Comparison of ENCODE assay signal across 8 cellular contexts in the genomic region with DNA sequence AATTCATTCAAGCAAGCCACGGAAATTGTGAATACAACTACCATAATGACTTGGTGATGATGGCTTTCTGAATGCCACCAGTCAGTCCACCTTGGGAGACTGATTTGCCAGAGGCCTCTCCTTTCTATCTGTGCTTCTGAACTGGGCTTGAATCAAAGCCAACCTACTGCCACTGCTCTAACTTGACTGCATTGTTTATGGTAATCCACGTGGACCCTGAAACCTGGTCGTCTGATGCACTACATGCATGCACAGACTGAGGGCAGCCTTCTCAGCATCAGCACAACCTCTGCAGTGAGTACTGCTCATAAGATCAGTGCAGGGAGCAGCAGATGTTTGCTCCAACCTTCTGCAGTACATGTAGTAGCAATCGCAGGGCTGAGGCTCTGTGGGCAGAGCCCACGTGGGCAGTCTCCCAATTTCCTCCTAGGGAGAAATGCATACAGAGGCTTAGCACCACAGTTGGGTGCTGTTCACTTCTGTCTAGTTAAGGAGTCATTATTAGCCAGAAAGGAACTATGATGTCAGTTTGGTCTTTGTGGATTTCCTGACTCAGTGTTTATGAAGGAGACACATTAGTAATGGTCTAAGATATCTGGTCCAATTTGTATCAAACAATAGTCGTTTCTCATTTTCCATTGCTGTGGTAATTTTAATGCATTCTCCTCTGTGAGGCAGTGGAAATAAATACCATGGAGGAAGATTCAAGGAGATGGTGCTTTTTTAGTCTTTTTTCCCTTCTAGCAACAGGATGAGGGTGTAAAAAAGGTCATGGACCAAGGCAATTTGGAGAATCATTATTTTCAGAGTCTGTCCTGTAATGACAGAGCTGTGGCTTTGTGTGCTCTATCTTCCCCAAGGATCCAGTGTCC.
A peak's percentile ranks its signal among the peaks of the same experiment; 100 is the strongest.
DNase-seq lines count a peak whose midpoint lies in the region; ATAC-seq, FAIRE-seq and TF ChIP-seq lines count a peak whose summit lies in the region.

No MANE protein-coding gene starts in this region.

- H3K4me3 ChIP-seq in GM06990 (replicated peaks; ENCODE audit: low read depth, low read length) = no peak overlapping the region

- peak; percentile 76 for FAIRE-seq in islet of Langerhans (lab: Jason Lieb, UNC)

- DNase-seq in GM06990 (ENCODE audit: extremely low read depth, insufficient read length) (peak; percentile 60), HT1080 (ENCODE audit: low read depth) (peak; percentile 85), SHP77 treated with DMSO at 0.1 percent for 48 hours (lab: John Stamatoyannopoulos, UW) (no peak), inferior parietal cortex (ENCODE audit: extremely low spot score) (no peak), 8988T (no peak)
- peak; percentile 46 for DNase-seq in activated T-cell treated with anti-CD3 and anti-CD28 coated beads, Interleukin-2, amount 50 U/mL, for 1 hour

- no peaks in the 10 kb centered on the region for H3K36me3 ChIP-seq in GM06990 (ENCODE audit: control insufficient read depth, insufficient read depth, low read length)

- TF ChIP-seq CTCF in GM06990 (IDR thresholded peaks at IDR 0.05; ENCODE audit: insufficient read depth, low read length, poor library complexity, severe bottlenecking) = peak; percentile 49

- peak; percentile 69 for ATAC-seq in GM21360 (IDR thresholded peaks at IDR 0.05; ENCODE audit: unreplicated experiment)

- no peaks in the 10 kb centered on the region for H3K27me3 ChIP-seq in GM06990 (replicated peaks; ENCODE audit: control insufficient read depth, insufficient read depth, low read length)

Comparison
In these comparisons a context has a peak if more than half of its experiments do, and no peak if none do; other contexts are left out.
1. DNase-seq: peak in GM06990 (single experiment), HT1080 (single experiment) and activated T-cell treated with anti-CD3 and anti-CD28 coated beads, Interleukin-2, amount 50 U/mL, for 1 hour (single experiment); none in SHP77 treated with DMSO at 0.1 percent for 48 hours (single experiment), inferior parietal cortex (single experiment) and 8988T (single experiment).